ENCODE assay signal across 8 cellular contexts in the genomic region with DNA sequence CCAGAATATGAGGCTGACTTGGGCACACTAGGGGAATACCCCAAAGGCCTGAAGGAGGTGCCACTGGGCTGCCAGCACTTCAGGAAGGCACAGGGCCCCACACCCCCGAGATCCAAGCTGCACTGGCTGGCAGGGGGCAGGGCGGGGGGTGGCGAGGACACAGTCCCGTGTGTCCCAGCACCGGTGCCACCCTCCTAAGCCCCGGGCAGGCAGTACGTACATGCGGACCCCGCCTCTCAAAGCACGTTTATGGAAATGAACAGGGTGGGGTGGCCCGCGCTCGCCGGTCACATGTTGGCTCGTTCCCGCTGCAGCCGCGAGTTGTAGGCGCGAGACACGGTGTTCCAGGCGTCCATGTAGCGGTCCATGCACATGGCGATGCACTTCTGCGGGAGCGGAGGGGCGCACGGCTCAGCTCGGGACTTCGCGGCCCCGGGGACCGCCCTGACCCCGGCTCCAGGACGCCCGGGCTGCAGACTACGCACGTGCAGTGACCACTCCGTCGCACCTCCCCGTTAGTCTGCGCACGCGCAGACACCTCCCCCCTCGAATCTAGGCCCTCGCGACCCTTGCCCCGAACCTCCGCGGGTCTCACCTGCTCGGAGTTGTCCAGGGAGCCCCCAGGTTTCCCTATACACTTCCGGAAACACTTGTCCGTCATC. TPM values are rescaled to one million over a fixed set of nuclear protein-coding genes. Genes with fewer than 3 reads are reported as not detected.
A peak's percentile ranks its signal among the peaks of the same experiment; 100 is the strongest.
DNase-seq lines count a peak whose midpoint lies in the region; ATAC-seq and TF ChIP-seq lines count a peak whose summit lies in the region.

No MANE protein-coding gene starts in this region.

- H3K9me3 ChIP-seq in heart left ventricle (no peaks in the 10 kb centered on the region), psoas muscle (no peaks in the 10 kb centered on the region)

- H3K27me3 ChIP-seq in heart left ventricle (no peaks in the 10 kb centered on the region), psoas muscle (ENCODE audit: insufficient read depth in 3 of 3, low read length in 2 of 3) (no peaks in the 10 kb centered on the region)

- peak overlapping the region; percentile 64 to 96 (median 89) for H3K4me3 ChIP-seq in heart left ventricle
- peak overlapping the region; percentile 98 for H3K4me3 ChIP-seq in psoas muscle

- H3K36me3 ChIP-seq in heart left ventricle = peaks cover 0 to 19% (median 8%) of the 10 kb centered on the region in 9 donors
- H3K36me3 ChIP-seq in psoas muscle (ENCODE audit: insufficient read depth in 1 of 2, low read depth in 1 of 2) = peaks cover 0 to 30% of the 10 kb centered on the region in 2 donors

- H3K9me3 Mint-ChIP-seq in activated naive CD4-positive, alpha-beta T cell treated with anti-CD3 and anti-CD28 coated beads, Interleukin-2, amount 50 U/mL, for 24 hours = no peaks in the 10 kb centered on the region

- no peaks in the 10 kb centered on the region for H3K27me3 Mint-ChIP-seq in activated naive CD4-positive, alpha-beta T cell treated with anti-CD3 and anti-CD28 coated beads, Interleukin-2, amount 50 U/mL, for 24 hours

- peaks cover 3% of the 10 kb centered on the region for H3K36me3 Mint-ChIP-seq in activated naive CD4-positive, alpha-beta T cell treated with anti-CD3 and anti-CD28 coated beads, Interleukin-2, amount 50 U/mL, for 24 hours

- 4 to 6% (median 5%) methylated on average over 43 to 53 of the region's 53 CpGs for WGBS in heart left ventricle, 4 donors
- WGBS in psoas muscle, 3 donors = 3 to 4% (median 4%) methylated on average over 45 to 53 of the region's 53 CpGs

- ATAC-seq in HG02840 (IDR thresholded peaks at IDR 0.05; ENCODE audit: low FRiP score, unreplicated experiment) (peak; percentile 14), heart left ventricle (peak in 2 of 4 donors; percentile 16 to 20), psoas muscle (peak; percentile 5 to 43 (median 24))

- peaks cover 11% of the 10 kb centered on the region for H3K4me1 Mint-ChIP-seq in activated naive CD4-positive, alpha-beta T cell treated with anti-CD3 and anti-CD28 coated beads, Interleukin-2, amount 50 U/mL, for 24 hours

- H3K27ac ChIP-seq in heart left ventricle (peak overlapping the region; percentile 94 to 100 (median 98)), psoas muscle (peak overlapping the region; percentile 96)

- DNase-seq in NCI-H2196 (lab: John Stamatoyannopoulos, UW; ENCODE audit: unreplicated experiment) (peak; percentile 53), NCI-H2196 treated with DMSO at 0.1 percent for 48 hours (lab: John Stamatoyannopoulos, UW; ENCODE audit: unreplicated experiment) (no peak), NCI-H69 (lab: John Stamatoyannopoulos, UW) (peak; percentile 70), heart left ventricle (peak in 3 of 5 donors; percentile 47 to 62 (median 55)), psoas muscle (peak; percentile 60 to 81), NCI-H510A treated with DMSO at 0.1 percent for 48 hours (lab: John Stamatoyannopoulos, UW) (no peak)

- TF ChIP-seq CTCF in heart left ventricle (IDR thresholded peaks at IDR 0.05) (no peak), psoas muscle (IDR thresholded peaks at IDR 0.05) (no peak)

- H3K4me1 ChIP-seq in heart left ventricle (peaks cover 3 to 55% (median 30%) of the 10 kb centered on the region in 12 donors), psoas muscle (peaks cover 36% of the 10 kb centered on the region)

- intact Hi-C loops in heart left ventricle (cut with DNase I) = no loop called here
- intact Hi-C loops in psoas muscle (cut with DNase I) = no loop called here

- TF ChIP-seq POLR2A in heart left ventricle (IDR thresholded peaks at IDR 0.05) = no peak

- peak overlapping the region; percentile 99 for H3K27ac Mint-ChIP-seq in activated naive CD4-positive, alpha-beta T cell treated with anti-CD3 and anti-CD28 coated beads, Interleukin-2, amount 50 U/mL, for 24 hours

- peak overlapping the region; percentile 96 for H3K4me3 Mint-ChIP-seq in activated naive CD4-positive, alpha-beta T cell treated with anti-CD3 and anti-CD28 coated beads, Interleukin-2, amount 50 U/mL, for 24 hours

RNA-seq across cellular contexts. Expression of a gene that starts 0.6 kb away (rescaled TPM):
- total RNA-seq in heart left ventricle = 10 to 100 TPM; 27.4 to 78.4 (median 62.6) TPM
- polyA plus RNA-seq in heart left ventricle = 10 to 100 TPM; 75.4 to 98.5 TPM
- total RNA-seq in psoas muscle = 100 to 1,000 TPM in 1 of 4 donors, 10 to 100 TPM in 3; 70.3 to 110 (median 92.2) TPM
- 100 to 1,000 TPM in 2 of 3 donors, 10 to 100 TPM in 1; 83.6 to 254 (median 138) TPM for polyA plus RNA-seq in psoas muscle

RNA-seq across cellular contexts. Expression of a gene that starts 30.0 kb away (rescaled TPM):
- total RNA-seq in heart left ventricle = 10 to 100 TPM in 7 of 9 donors, 1 to 10 TPM in 2; 6.6 to 22.2 (median 13.8) TPM
- polyA plus RNA-seq in heart left ventricle = 10 to 100 TPM in 1 of 2 donors, 1 to 10 TPM in 1; 9.3 to 33.0 TPM
- total RNA-seq in psoas muscle = 10 to 100 TPM; 11.4 to 28.6 (median 22.7) TPM
- 10 to 100 TPM; 27.6 to 40.3 (median 38.1) TPM for polyA plus RNA-seq in psoas muscle

RNA-seq across cellular contexts. Expression of a gene that starts 49.1 kb away (rescaled TPM):
- total RNA-seq in heart left ventricle (100 to 1,000 TPM in 2 of 9 donors, 10 to 100 TPM in 7; 20.3 to 155 (median 46.6) TPM), psoas muscle (10 to 100 TPM; 10.9 to 63.1 (median 25.6) TPM)
- polyA plus RNA-seq in heart left ventricle (10 to 100 TPM; 67.2 to 68.4 TPM), psoas muscle (10 to 100 TPM; 14.1 to 94.1 (median 19.3) TPM)

Comparison
In these comparisons a context has a peak if more than half of its experiments do, and no peak if none do; other contexts are left out.
1. DNase-seq: peak in NCI-H2196 (single experiment), NCI-H69 (single experiment), heart left ventricle (3 of 5) and psoas muscle (2 of 2); none in NCI-H2196 treated with DMSO at 0.1 percent for 48 hours (single experiment) and NCI-H510A treated with DMSO at 0.1 percent for 48 hours (single experiment).